Comparison of ENCODE assay signal across 8 cellular contexts in genomic region chr6:25660512-25660911, GRCh38. TPM values are rescaled to one million over a fixed set of nuclear protein-coding genes. Genes with fewer than 3 reads are reported as not detected.
DNase-seq lines count a peak whose midpoint lies in the region; ATAC-seq and TF ChIP-seq lines count a peak whose summit lies in the region.
"Had no signal": no experiment of that assay in that cellular context is flagged by ENCODE, and none has a peak within 500 bp of the region (broad histone marks: within the 10 kb centered on the region; RNA-seq: fewer than 3 reads in every experiment).

No MANE protein-coding gene starts in this region.

- no peak for ATAC-seq in GM19328 (IDR thresholded peaks at IDR 0.05; ENCODE audit: unreplicated experiment)

- TF ChIP-seq POLR2A in NB4 (IDR thresholded peaks at IDR 0.05; ENCODE audit: extremely low read depth, insufficient read length) (no peak), adrenal gland (IDR thresholded peaks at IDR 0.05) (no peak)

- DNase-seq in GM04503 (ENCODE audit: low read depth) (peak; percentile 21), NB4 (ENCODE audit: low read depth) (peak; percentile 28), adrenal gland (peak; percentile 24 to 76 (median 57)), renal cortical epithelial cell (ENCODE audit: low read depth) (peak; percentile 90), SK-N-DZ (ENCODE audit: low spot score) (no peak), NCI-H1048 (lab: John Stamatoyannopoulos, UW) (no peak)
- DNase-seq: colonic mucosa had no signal

- intact Hi-C loops in adrenal gland (cut with DNase I) = no loop called here

- H3K27me3 ChIP-seq in adrenal gland = no peaks in the 10 kb centered on the region
- H3K27me3 ChIP-seq: colonic mucosa had no signal

- no peaks in the 10 kb centered on the region for H3K36me3 ChIP-seq in adrenal gland (replicated peaks in 1 of 2)
- H3K36me3 ChIP-seq: colonic mucosa had no signal

- TF ChIP-seq CTCF in NB4 (IDR thresholded peaks at IDR 0.05; ENCODE audit: low read depth, low read length) (no peak), adrenal gland (IDR thresholded peaks at IDR 0.05) (no peak)

- H3K27ac ChIP-seq in adrenal gland = no peak overlapping the region
- H3K27ac ChIP-seq: colonic mucosa had no signal

- H3K4me3 ChIP-seq in NB4 (ENCODE audit: low read depth, low read length) (no peak overlapping the region), adrenal gland (no peak overlapping the region)
- H3K4me3 ChIP-seq: colonic mucosa had no signal

- H3K4me1 ChIP-seq in adrenal gland (replicated peaks in 1 of 2) = peaks cover 0 to 6% of the 10 kb centered on the region in 2 donors
- H3K4me1 ChIP-seq: colonic mucosa had no signal

- no peaks in the 10 kb centered on the region for H3K9me3 ChIP-seq in adrenal gland (replicated peaks in 1 of 3)
- H3K9me3 ChIP-seq: colonic mucosa had no signal

RNA-seq across cellular contexts. Expression of gene SCGN, which starts 8.5 kb away (rescaled TPM):
- total RNA-seq in adrenal gland (1 to 10 TPM in 4 of 8 donors, under 1 TPM in 4; 0.19 to 3.7 (median 1.2) TPM), renal cortical epithelial cell (0.20 TPM in 1 of 2 replicates, not detected in the other)
- polyA plus RNA-seq in adrenal gland = 1 to 10 TPM in 1 of 3 donors, under 1 TPM in 2; 0.80 to 2.4 (median 0.91) TPM
- polyA plus RNA-seq in SK-N-DZ (2014; cell fraction: cytosol; rRNA removed) = not detected in 2 replicates
- not detected in 2 replicates for polyA plus RNA-seq in SK-N-DZ (2014; cell fraction: nucleus; rRNA removed)

Comparison
In these comparisons a context has a peak if more than half of its experiments do, and no peak if none do; other contexts are left out.
1. DNase-seq: peak in GM04503 (single experiment), NB4 (single experiment), adrenal gland (7 of 7) and renal cortical epithelial cell (single experiment); none in SK-N-DZ (single experiment) and NCI-H1048 (single experiment).